In genomic region chr6:151044465-151045441, GRCh38 we compare ENCODE assay signal across 1 cellular context.
A peak's percentile ranks its signal among the peaks of the same experiment; 100 is the strongest.
TF ChIP-seq lines count a peak whose summit lies in the region.

No MANE protein-coding gene starts in this region.

TF ChIP-seq in HepG2, 621 proteins besides CTCF, POLR2A, EP300 and RAD21 (continued from another document):
- TF ChIP-seq ATF7 (IDR thresholded peaks at IDR 0.05) (no peak), ATF7 (CRISPR knock-in tag; IDR thresholded peaks at IDR 0.05) (peak; percentile 98), TCF7 (IDR thresholded peaks at IDR 0.05; ENCODE audit: low read depth) (peak; percentile 44; the same call in 1 of the 2 replicates), BCL6 (CRISPR knock-in tag; IDR thresholded peaks at IDR 0.05) (peak; percentile 24; the same call in 1 of the 2 replicates)
